ENCODE assay signal across 8 cellular contexts in genomic region chr14:61280526-61281185, GRCh38. TPM values are rescaled to one million over a fixed set of nuclear protein-coding genes. Genes with fewer than 3 reads are reported as not detected.
DNase-seq lines count a peak whose midpoint lies in the region; ATAC-seq lines count a peak whose summit lies in the region.

No MANE protein-coding gene starts in this region.

- H3K27me3 ChIP-seq in CD4-positive, CD25-positive, alpha-beta regulatory T cell (ENCODE audit: control insufficient read depth, insufficient read depth, low read length), result peaks cover 11% of the 10 kb centered on the region
- H3K27me3 ChIP-seq in mononuclear cell (ENCODE audit: insufficient read depth, low read length), result peaks cover 64% of the 10 kb centered on the region

- peaks cover 54% of the 10 kb centered on the region for H3K27me3 Mint-ChIP-seq in CD4-positive, CD25-positive, alpha-beta regulatory T cell
- H3K27me3 Mint-ChIP-seq in activated CD8-positive, alpha-beta T cell treated with anti-CD3 and anti-CD28 coated beads, Interleukin-2, amount 10 ng/mL, durations not matched to agents 7 days and 5 days (ENCODE audit: low read depth), result peaks cover 27% of the 10 kb centered on the region
- no peaks in the 10 kb centered on the region for H3K27me3 Mint-ChIP-seq in effector memory CD8-positive, alpha-beta T cell

- peaks cover 6 to 37% (median 9%) of the 10 kb centered on the region in 4 donors for H3K4me1 Mint-ChIP-seq in CD4-positive, CD25-positive, alpha-beta regulatory T cell
- peaks cover 35% of the 10 kb centered on the region for H3K4me1 Mint-ChIP-seq in activated CD8-positive, alpha-beta T cell treated with anti-CD3 and anti-CD28 coated beads, Interleukin-2, amount 10 ng/mL, durations not matched to agents 7 days and 5 days (ENCODE audit: low read depth)
- H3K4me1 Mint-ChIP-seq in effector memory CD8-positive, alpha-beta T cell (ENCODE audit: low read depth in 2 of 2), result peaks cover 20 to 27% of the 10 kb centered on the region in 2 donors

- CTCF ChIA-PET in activated CD8-positive, alpha-beta T cell treated with anti-CD3 and anti-CD28 coated beads, Interleukin-2, amount 10 ng/mL, durations not matched to agents 7 days and 5 days (lab: Charles Lee), result interaction anchor here (0.7 to 8.2 kb wide), 13 partner anchors 8 to 557 kb away, joined by 3 to 94 read pairs (median 4); no protein-coding TSS in a partner anchor

- H3K4me3 ChIP-seq in CD4-positive, CD25-positive, alpha-beta regulatory T cell (ENCODE audit: low read depth, low read length), result peak overlapping the region; percentile 7
- H3K4me3 ChIP-seq in mononuclear cell (ENCODE audit: low read length), result peak overlapping the region; percentile 35

- ATAC-seq in CD4-positive, CD25-positive, alpha-beta regulatory T cell (ENCODE audit: low read depth in 2 of 2), result peak; percentile 86 to 87
- ATAC-seq in activated CD8-positive, alpha-beta T cell treated with anti-CD3 and anti-CD28 coated beads, Interleukin-2, amount 10 ng/mL, durations not matched to agents 7 days and 5 days, result peak; percentile 90
- peak; percentile 86 for ATAC-seq in effector memory CD8-positive, alpha-beta T cell (replicated peaks)

- peak overlapping the region; percentile 91 to 95 (median 92) for H3K27ac Mint-ChIP-seq in CD4-positive, CD25-positive, alpha-beta regulatory T cell
- H3K27ac Mint-ChIP-seq in activated CD8-positive, alpha-beta T cell treated with anti-CD3 and anti-CD28 coated beads, Interleukin-2, amount 10 ng/mL, durations not matched to agents 7 days and 5 days, result peak overlapping the region; percentile 77
- H3K27ac Mint-ChIP-seq in effector memory CD8-positive, alpha-beta T cell, result peak overlapping the region; percentile 91 to 97

- peak overlapping the region; percentile 63 for H3K27ac ChIP-seq in CD4-positive, CD25-positive, alpha-beta regulatory T cell (ENCODE audit: insufficient read depth, low read length, poor library complexity, severe bottlenecking)

- peaks cover 13% of the 10 kb centered on the region for H3K4me1 ChIP-seq in CD4-positive, CD25-positive, alpha-beta regulatory T cell (ENCODE audit: control insufficient read depth, insufficient read depth, low read length, poor library complexity, severe bottlenecking)
- peaks cover 18% of the 10 kb centered on the region for H3K4me1 ChIP-seq in mononuclear cell (ENCODE audit: insufficient read depth, low read length)

- no peaks in the 10 kb centered on the region for H3K36me3 Mint-ChIP-seq in CD4-positive, CD25-positive, alpha-beta regulatory T cell
- H3K36me3 Mint-ChIP-seq in activated CD8-positive, alpha-beta T cell treated with anti-CD3 and anti-CD28 coated beads, Interleukin-2, amount 10 ng/mL, durations not matched to agents 7 days and 5 days (ENCODE audit: low read depth), result peaks cover 4% of the 10 kb centered on the region
- peaks cover 9% of the 10 kb centered on the region for H3K36me3 Mint-ChIP-seq in effector memory CD8-positive, alpha-beta T cell (ENCODE audit: insufficient read depth)

- H3K4me3 Mint-ChIP-seq in CD4-positive, CD25-positive, alpha-beta regulatory T cell, result peak overlapping the region; percentile 90 to 95 (median 92)
- peak overlapping the region; percentile 87 for H3K4me3 Mint-ChIP-seq in activated CD8-positive, alpha-beta T cell treated with anti-CD3 and anti-CD28 coated beads, Interleukin-2, amount 10 ng/mL, durations not matched to agents 7 days and 5 days
- peak overlapping the region; percentile 93 to 96 for H3K4me3 Mint-ChIP-seq in effector memory CD8-positive, alpha-beta T cell

- H3K9me3 ChIP-seq in CD4-positive, CD25-positive, alpha-beta regulatory T cell (ENCODE audit: control insufficient read depth in 2 of 2, low read length in 2 of 2), result no peaks in the 10 kb centered on the region
- no peaks in the 10 kb centered on the region for H3K9me3 ChIP-seq in mononuclear cell (ENCODE audit: low read depth, low read length)

- no peaks in the 10 kb centered on the region for H3K36me3 ChIP-seq in CD4-positive, CD25-positive, alpha-beta regulatory T cell (ENCODE audit: control insufficient read depth, insufficient read depth, low read length)

- DNase-seq in CD4-positive, CD25-positive, alpha-beta regulatory T cell, result peak; percentile 61 to 84 (median 75)
- DNase-seq in NCI-H1092 (lab: John Stamatoyannopoulos, UW), result peak; percentile 74
- DNase-seq in activated CD8-positive, alpha-beta T cell treated with anti-CD3 and anti-CD28 coated beads, Interleukin-2, amount 10 ng/mL, durations not matched to agents 7 days and 5 days, result peak; percentile 77
- DNase-seq in effector memory CD8-positive, alpha-beta T cell, result peak; percentile 68 to 80 (median 77)
- DNase-seq in stimulated activated CD8-positive, alpha-beta memory T cell treated with anti-CD3 and anti-CD28 coated beads, Interleukin-15, amount 100 ng/mL, for 48 hours (ENCODE audit: low read depth in 2 of 2), result peak; percentile 56 to 66
- DNase-seq in NK-92 (lab: John Stamatoyannopoulos, UW; ENCODE audit: unreplicated experiment), result no peak
- no peak for DNase-seq in SHP77 (lab: John Stamatoyannopoulos, UW)

- H3K9me3 Mint-ChIP-seq in CD4-positive, CD25-positive, alpha-beta regulatory T cell, result peaks cover 0 to 2% (median 0%) of the 10 kb centered on the region in 7 donors
- no peaks in the 10 kb centered on the region for H3K9me3 Mint-ChIP-seq in activated CD8-positive, alpha-beta T cell treated with anti-CD3 and anti-CD28 coated beads, Interleukin-2, amount 10 ng/mL, durations not matched to agents 7 days and 5 days (ENCODE audit: insufficient read depth)
- H3K9me3 Mint-ChIP-seq in effector memory CD8-positive, alpha-beta T cell, result no peaks in the 10 kb centered on the region

- POLR2A ChIA-PET in activated CD8-positive, alpha-beta T cell treated with anti-CD3 and anti-CD28 coated beads, Interleukin-2, amount 10 ng/mL, durations not matched to agents 7 days and 5 days (lab: Charles Lee), result interaction anchor here (1.1 kb wide), 1 partner anchor 18 kb away, joined by 3 read pairs; no protein-coding TSS in a partner anchor

RNA-seq across cellular contexts. Expression of gene TMEM30B, which starts 0.5 kb away (rescaled TPM):
- total RNA-seq in CD4-positive, CD25-positive, alpha-beta regulatory T cell, result 2.1 TPM
- 1 to 10 TPM; 2.1 to 4.8 (median 3.5) TPM for polyA plus RNA-seq in CD4-positive, CD25-positive, alpha-beta regulatory T cell
- total RNA-seq in activated CD8-positive, alpha-beta T cell treated with anti-CD3 and anti-CD28 coated beads, Interleukin-2, amount 10 ng/mL, durations not matched to agents 7 days and 5 days, result under 1 TPM; 0.52 to 0.66 TPM
- 5.8 TPM for total RNA-seq in mononuclear cell

RNA-seq across cellular contexts. Expression of gene PRKCH, which starts 40.7 kb away (rescaled TPM):
- 457 TPM for total RNA-seq in CD4-positive, CD25-positive, alpha-beta regulatory T cell
- polyA plus RNA-seq in CD4-positive, CD25-positive, alpha-beta regulatory T cell, result 100 to 1,000 TPM; 194 to 221 (median 199) TPM
- 100 to 1,000 TPM; 318 to 343 TPM for total RNA-seq in activated CD8-positive, alpha-beta T cell treated with anti-CD3 and anti-CD28 coated beads, Interleukin-2, amount 10 ng/mL, durations not matched to agents 7 days and 5 days
- 226 TPM for total RNA-seq in mononuclear cell

Comparison
In these comparisons a context has a peak if more than half of its experiments do, and no peak if none do; other contexts are left out.
1. DNase-seq: peak in CD4-positive, CD25-positive, alpha-beta regulatory T cell (3 of 3), NCI-H1092 (single experiment), activated CD8-positive, alpha-beta T cell treated with anti-CD3 and anti-CD28 coated beads, Interleukin-2, amount 10 ng/mL, durations not matched to agents 7 days and 5 days (single experiment), effector memory CD8-positive, alpha-beta T cell (3 of 3) and stimulated activated CD8-positive, alpha-beta memory T cell treated with anti-CD3 and anti-CD28 coated beads, Interleukin-15, amount 100 ng/mL, for 48 hours (2 of 2); none in NK-92 (single experiment) and SHP77 (0 of 2).
2. Peak in every context shown above with its lines, with median percentiles within 50 percentile points of each other: ATAC-seq, H3K27ac Mint-ChIP-seq and H3K4me3 Mint-ChIP-seq.